In the genomic region with DNA sequence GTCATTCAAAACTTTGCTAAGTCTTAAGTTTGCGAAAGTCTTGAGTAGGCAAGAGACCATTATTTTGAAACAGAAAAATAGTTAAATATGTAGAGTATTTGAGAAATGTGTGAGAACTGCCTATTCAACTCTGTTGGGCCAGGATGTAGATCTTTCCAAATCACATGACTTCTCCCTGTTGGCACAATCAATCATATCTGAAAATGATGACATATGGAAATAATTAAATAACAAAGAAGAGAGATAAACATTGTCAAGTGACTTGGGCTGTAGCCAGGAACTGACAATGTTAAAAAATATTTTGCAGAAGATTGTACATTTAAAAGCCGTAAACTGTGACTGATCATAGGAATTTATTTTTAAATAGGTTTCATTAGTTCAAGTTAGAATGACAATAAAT, we compare ENCODE assay signal across 12 cellular contexts.
A peak's percentile ranks its signal among the peaks of the same experiment; 100 is the strongest.
DNase-seq lines count a peak whose midpoint lies in the region; TF ChIP-seq lines count a peak whose summit lies in the region.
"Had no signal": no experiment of that assay in that cellular context is flagged by ENCODE, and none has a peak within 500 bp of the region (broad histone marks: within the 10 kb centered on the region; RNA-seq: fewer than 3 reads in every experiment).

No MANE protein-coding gene starts in this region.

- H3K36me3 Mint-ChIP-seq in chondrocyte (ENCODE audit: low read depth) = peaks cover 3% of the 10 kb centered on the region
- peaks cover 11% of the 10 kb centered on the region for H3K36me3 Mint-ChIP-seq in mesothelial cell of epicardium
- H3K36me3 Mint-ChIP-seq: stimulated activated memory B cell treated with anti-CD40 and anti-IgM and Interleukin-4, amounts not matched to agents 10 μg/mL and 1 μg/mL and 100 μg/mL, for 72 hours had no signal

- H3K9me3 Mint-ChIP-seq in chondrocyte (ENCODE audit: low read depth) (peaks cover 10% of the 10 kb centered on the region), mesothelial cell of epicardium (peaks cover 16% of the 10 kb centered on the region)

- TF ChIP-seq CTCF in AG09319 (IDR thresholded peaks at IDR 0.05; ENCODE audit: low read depth, low read length) (no peak), chondrocyte (IDR thresholded peaks at IDR 0.05) (no peak), mesothelial cell of epicardium (IDR thresholded peaks at IDR 0.05; ENCODE audit: unreplicated experiment) (no peak)

- peak; percentile 81 for DNase-seq in AG09319 (ENCODE audit: extremely low read depth, low read depth)
- peak; percentile 81 for DNase-seq in GM04504 (ENCODE audit: low read depth)
- DNase-seq in chondrocyte (ENCODE audit: low spot score) = no peak
- DNase-seq in mesothelial cell of epicardium (ENCODE audit: low spot score in 2 of 2, unreplicated experiment in 2 of 2) = no peak
- no peak for DNase-seq in NCI-H1092 (lab: John Stamatoyannopoulos, UW)
- no peak for DNase-seq in NCI-H2107 treated with DMSO at 0.1 percent for 48 hours (lab: John Stamatoyannopoulos, UW; ENCODE audit: unreplicated experiment)
- no peak for DNase-seq in DMS153 treated with DMSO at 0.1 percent for 48 hours (lab: John Stamatoyannopoulos, UW; ENCODE audit: unreplicated experiment)
- no peak for DNase-seq in NCI-H2196 treated with DMSO at 0.1 percent for 48 hours (lab: John Stamatoyannopoulos, UW; ENCODE audit: unreplicated experiment)
- DNase-seq: cerebellar nuclear complex, KG1, OCI-M1 had no signal

- H3K4me1 Mint-ChIP-seq in chondrocyte (ENCODE audit: low read depth) = peaks cover 28% of the 10 kb centered on the region
- H3K4me1 Mint-ChIP-seq in mesothelial cell of epicardium = peaks cover 23% of the 10 kb centered on the region

- H3K4me3 Mint-ChIP-seq in chondrocyte (ENCODE audit: unreplicated experiment) (no peak overlapping the region), mesothelial cell of epicardium (no peak overlapping the region)
- H3K4me3 Mint-ChIP-seq: stimulated activated memory B cell treated with anti-CD40 and anti-IgM and Interleukin-4, amounts not matched to agents 10 μg/mL and 1 μg/mL and 100 μg/mL, for 72 hours had no signal

- H3K27me3 Mint-ChIP-seq in chondrocyte (ENCODE audit: low read depth) (no peaks in the 10 kb centered on the region), mesothelial cell of epicardium (ENCODE audit: low read depth) (no peaks in the 10 kb centered on the region)

- H3K27ac Mint-ChIP-seq in chondrocyte (ENCODE audit: unreplicated experiment) (peak overlapping the region; percentile 46), mesothelial cell of epicardium (peak overlapping the region; percentile 67)
- H3K27ac Mint-ChIP-seq: stimulated activated memory B cell treated with anti-CD40 and anti-IgM and Interleukin-4, amounts not matched to agents 10 μg/mL and 1 μg/mL and 100 μg/mL, for 72 hours had no signal

Comparison
In these comparisons a context has a peak if more than half of its experiments do, and no peak if none do; other contexts are left out.
1. DNase-seq: peak in AG09319 (single experiment) and GM04504 (single experiment); none in chondrocyte (single experiment), mesothelial cell of epicardium (0 of 2), NCI-H1092 (single experiment), NCI-H2107 treated with DMSO at 0.1 percent for 48 hours (single experiment), DMS153 treated with DMSO at 0.1 percent for 48 hours (single experiment) and NCI-H2196 treated with DMSO at 0.1 percent for 48 hours (single experiment).